Comparison of ENCODE assay signal across 17 cellular contexts in the genomic region with DNA sequence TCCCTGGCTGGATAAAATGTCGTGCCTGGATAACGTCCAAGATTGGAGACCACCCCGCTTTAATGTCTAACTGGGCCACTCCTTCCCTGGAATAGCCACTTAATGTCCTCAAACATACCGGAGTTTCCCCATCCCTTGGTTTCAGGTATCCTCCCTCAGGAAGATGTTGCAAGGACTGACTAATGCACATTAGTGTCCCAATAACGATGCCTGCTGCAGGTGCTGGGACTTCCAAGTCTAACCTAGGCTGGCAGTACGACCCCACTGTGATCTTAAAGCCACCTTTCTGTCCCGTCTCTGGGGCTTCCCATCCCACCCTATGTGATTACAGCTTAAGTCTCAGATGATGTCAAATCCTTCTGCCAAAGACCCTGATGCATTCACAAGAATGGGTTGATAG. TPM values are rescaled to one million over a fixed set of nuclear protein-coding genes. Genes with fewer than 3 reads are reported as not detected.
DNase-seq lines count a peak whose midpoint lies in the region; ATAC-seq and TF ChIP-seq lines count a peak whose summit lies in the region.
"Had no signal": no experiment of that assay in that cellular context is flagged by ENCODE, and none has a peak within 500 bp of the region (broad histone marks: within the 10 kb centered on the region; RNA-seq: fewer than 3 reads in every experiment).

No MANE protein-coding gene starts in this region.

- H3K4me3 ChIP-seq in RWPE2 (ENCODE audit: severe bottlenecking), result no peak overlapping the region

- peaks cover 8% of the 10 kb centered on the region for H3K4me1 Mint-ChIP-seq in activated naive CD4-positive, alpha-beta T cell treated with anti-CD3 and anti-CD28 coated beads, Interleukin-2, amount 50 U/mL, for 24 hours
- peaks cover 20% of the 10 kb centered on the region for H3K4me1 Mint-ChIP-seq in stimulated activated memory B cell treated with anti-CD40 and anti-IgM and Interleukin-4, amounts not matched to agents 10 μg/mL and 1 μg/mL and 100 μg/mL, for 72 hours

- H3K27ac Mint-ChIP-seq in activated naive CD4-positive, alpha-beta T cell treated with anti-CD3 and anti-CD28 coated beads, Interleukin-2, amount 50 U/mL, for 24 hours, result no peak overlapping the region
- no peak overlapping the region for H3K27ac Mint-ChIP-seq in activated naive CD4-positive, alpha-beta T cell treated with anti-CD3 and anti-CD28 coated beads, Interleukin-2, amount 50 U/mL, for 72 hours
- no peak overlapping the region for H3K27ac Mint-ChIP-seq in stimulated activated memory B cell treated with anti-CD40 and anti-IgM and Interleukin-4, amounts not matched to agents 10 μg/mL and 1 μg/mL and 100 μg/mL, for 72 hours
- H3K27ac Mint-ChIP-seq: immature natural killer cell had no signal

- no peak for TF ChIP-seq CTCF in RWPE2 (IDR thresholded peaks at IDR 0.05; ENCODE audit: poor library complexity, severe bottlenecking)

- H3K27me3 Mint-ChIP-seq in activated naive CD4-positive, alpha-beta T cell treated with anti-CD3 and anti-CD28 coated beads, Interleukin-2, amount 50 U/mL, for 24 hours, result peaks cover 31% of the 10 kb centered on the region
- peaks cover 50% of the 10 kb centered on the region for H3K27me3 Mint-ChIP-seq in stimulated activated memory B cell treated with anti-CD40 and anti-IgM and Interleukin-4, amounts not matched to agents 10 μg/mL and 1 μg/mL and 100 μg/mL, for 72 hours

- no peaks in the 10 kb centered on the region for H3K36me3 Mint-ChIP-seq in activated naive CD4-positive, alpha-beta T cell treated with anti-CD3 and anti-CD28 coated beads, Interleukin-2, amount 50 U/mL, for 24 hours
- H3K36me3 Mint-ChIP-seq in activated naive CD4-positive, alpha-beta T cell treated with anti-CD3 and anti-CD28 coated beads, Interleukin-2, amount 50 U/mL, for 72 hours, result no peaks in the 10 kb centered on the region
- no peaks in the 10 kb centered on the region for H3K36me3 Mint-ChIP-seq in stimulated activated memory B cell treated with anti-CD40 and anti-IgM and Interleukin-4, amounts not matched to agents 10 μg/mL and 1 μg/mL and 100 μg/mL, for 72 hours
- H3K36me3 Mint-ChIP-seq: immature natural killer cell had no signal

- no peaks in the 10 kb centered on the region for H3K36me3 ChIP-seq in RWPE2 (ENCODE audit: low read depth)
- H3K36me3 ChIP-seq: HAP-1, Peyer's patch had no signal

- H3K4me1 ChIP-seq in RWPE2 (ENCODE audit: insufficient read depth, poor library complexity, severe bottlenecking), result peaks cover 20% of the 10 kb centered on the region

- ATAC-seq in activated naive CD4-positive, alpha-beta T cell treated with anti-CD3 and anti-CD28 coated beads, Interleukin-2, amount 50 U/mL, for 72 hours, result no peak
- ATAC-seq in RWPE2 (ENCODE audit: low read depth), result peak; percentile 52
- peak; percentile 22 for ATAC-seq in esophagus mucosa
- ATAC-seq in stimulated activated memory B cell treated with anti-CD40 and anti-IgM and Interleukin-4, amounts not matched to agents 10 μg/mL and 1 μg/mL and 100 μg/mL, for 72 hours, result no peak

- peaks cover 43% of the 10 kb centered on the region for H3K27me3 ChIP-seq in RWPE2 (ENCODE audit: insufficient read depth, poor library complexity, severe bottlenecking)

- H3K27ac ChIP-seq in RWPE2 (ENCODE audit: poor library complexity, severe bottlenecking), result no peak overlapping the region
- H3K27ac ChIP-seq: Peyer's patch had no signal

- no peaks in the 10 kb centered on the region for H3K9me3 ChIP-seq in RWPE2 (ENCODE audit: severe bottlenecking)
- H3K9me3 ChIP-seq: HAP-1, Peyer's patch had no signal

- H3K9me3 Mint-ChIP-seq in activated naive CD4-positive, alpha-beta T cell treated with anti-CD3 and anti-CD28 coated beads, Interleukin-2, amount 50 U/mL, for 24 hours, result no peaks in the 10 kb centered on the region
- no peaks in the 10 kb centered on the region for H3K9me3 Mint-ChIP-seq in activated naive CD4-positive, alpha-beta T cell treated with anti-CD3 and anti-CD28 coated beads, Interleukin-2, amount 50 U/mL, for 72 hours
- no peaks in the 10 kb centered on the region for H3K9me3 Mint-ChIP-seq in stimulated activated memory B cell treated with anti-CD40 and anti-IgM and Interleukin-4, amounts not matched to agents 10 μg/mL and 1 μg/mL and 100 μg/mL, for 72 hours
- H3K9me3 Mint-ChIP-seq: immature natural killer cell had no signal

- peak overlapping the region; percentile 61 for H3K4me3 Mint-ChIP-seq in activated naive CD4-positive, alpha-beta T cell treated with anti-CD3 and anti-CD28 coated beads, Interleukin-2, amount 50 U/mL, for 24 hours
- peak overlapping the region; percentile 70 for H3K4me3 Mint-ChIP-seq in stimulated activated memory B cell treated with anti-CD40 and anti-IgM and Interleukin-4, amounts not matched to agents 10 μg/mL and 1 μg/mL and 100 μg/mL, for 72 hours

- no peak for DNase-seq in activated naive CD4-positive, alpha-beta T cell treated with anti-CD3 and anti-CD28 coated beads, Interleukin-2, amount 50 U/mL, for 72 hours (ENCODE audit: low spot score in 2 of 2)
- DNase-seq in RWPE2 (ENCODE audit: low spot score) (no peak), SK-N-DZ (ENCODE audit: low spot score) (no peak), occipital lobe (lab: John Stamatoyannopoulos, UW) (no peak), NCI-H2081 (lab: John Stamatoyannopoulos, UW) (no peak)
- DNase-seq: activated effector memory CD4-positive, alpha-beta T cell treated with anti-CD3 and anti-CD28 coated beads, Interleukin-2, amount 50 U/mL, for 16 hours; Calu3; cortex of kidney; immature natural killer cell; NCI-H187; Peyer's patch; stimulated activated CD4-positive, alpha-beta T cell treated with anti-CD3 and anti-CD28 coated beads, Interleukin-2, amount 100 ng/mL, for 24 hours had no signal

RNA-seq across cellular contexts. Expression of a gene that starts 1.1 kb away (rescaled TPM):
- total RNA-seq in activated naive CD4-positive, alpha-beta T cell treated with anti-CD3 and anti-CD28 coated beads, Interleukin-2, amount 50 U/mL, for 72 hours, result under 1 TPM in 1 of 2 donors, not detected in 1; 0.41 TPM
- total RNA-seq in esophagus mucosa (5.1 TPM), occipital lobe (0.16 TPM)
- polyA plus RNA-seq in SK-N-DZ (2014; cell fraction: cytosol; rRNA removed), result 0.14 and 0.16 TPM in 2 replicates
- 0.32 TPM in 1 of 2 replicates, not detected in the other for polyA plus RNA-seq in SK-N-DZ (2014; cell fraction: nucleus; rRNA removed)
- total RNA-seq: G401 had no signal

RNA-seq across cellular contexts. Expression of a gene that starts 30.5 kb away (rescaled TPM):
- total RNA-seq in activated naive CD4-positive, alpha-beta T cell treated with anti-CD3 and anti-CD28 coated beads, Interleukin-2, amount 50 U/mL, for 72 hours, result 10 to 100 TPM; 29.1 to 39.6 TPM
- 16.7 TPM for total RNA-seq in esophagus mucosa
- polyA plus RNA-seq in SK-N-DZ (2014; cell fraction: cytosol; rRNA removed), result 26.4 and 30.8 TPM in 2 replicates
- 19.9 and 23.3 TPM in 2 replicates for polyA plus RNA-seq in SK-N-DZ (2014; cell fraction: nucleus; rRNA removed)
- total RNA-seq in occipital lobe, result 48.4 TPM

Comparison
In these comparisons a context has a peak if more than half of its experiments do, and no peak if none do; other contexts are left out.
1. ATAC-seq: peak in RWPE2 (single experiment) and esophagus mucosa (single experiment); none in activated naive CD4-positive, alpha-beta T cell treated with anti-CD3 and anti-CD28 coated beads, Interleukin-2, amount 50 U/mL, for 72 hours (0 of 2) and stimulated activated memory B cell treated with anti-CD40 and anti-IgM and Interleukin-4, amounts not matched to agents 10 μg/mL and 1 μg/mL and 100 μg/mL, for 72 hours (single experiment).